Comparison of ENCODE assay signal across 27 cellular contexts in the genomic region with DNA sequence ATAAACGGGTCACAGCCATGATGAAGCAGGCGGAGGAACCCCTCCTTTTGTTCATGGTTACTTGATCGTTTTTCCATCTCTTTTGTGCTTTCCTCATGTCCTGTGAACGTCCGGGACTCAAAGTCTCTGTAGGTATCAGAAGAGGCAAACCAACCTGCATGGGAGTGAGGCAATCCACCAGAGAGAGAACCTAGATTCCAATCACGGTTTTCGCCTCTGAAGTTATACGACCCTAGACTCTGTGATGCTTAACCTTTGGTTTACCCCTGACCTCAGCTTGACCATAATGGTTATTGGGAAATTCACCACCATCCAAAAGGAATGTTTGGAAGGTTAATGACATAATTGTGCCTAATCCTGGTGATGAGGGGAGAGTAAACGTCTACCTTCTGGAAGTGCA.
"Had no signal": no experiment of that assay in that cellular context is flagged by ENCODE, and none has a peak within 500 bp of the region (broad histone marks: within the 10 kb centered on the region; RNA-seq: fewer than 3 reads in every experiment).

No MANE protein-coding gene starts in this region.

- H3K4me1 ChIP-seq: ascending aorta, breast epithelium had no signal

- H3K36me3 ChIP-seq: ascending aorta, breast epithelium, cardiac muscle cell had no signal

- DNase-seq: activated CD4-positive, alpha-beta memory T cell treated with anti-CD3 and anti-CD28 coated beads for 36 hours; activated CD4-positive, alpha-beta T cell treated with anti-CD3 and anti-CD28 coated beads for 36 hours; activated CD4-positive, alpha-beta T cell treated with anti-CD3 and anti-CD28 coated beads, Interleukin-2, amount 10 ng/mL, durations not matched to agents 24 days and 14 days; activated CD4-positive, CD25-positive, alpha-beta regulatory T cell; activated CD4-positive, CD25-positive, alpha-beta regulatory T cell treated with anti-CD3 and anti-CD28 coated beads, Interleukin-2, amount 50 U/mL, for 72 hours; activated CD8-positive, alpha-beta memory T cell treated with anti-CD3 and anti-CD28 coated beads, Interleukin-2, amount 10 ng/mL, durations not matched to agents 7 days and 5 days; activated CD8-positive, alpha-beta memory T cell treated with anti-CD3 and anti-CD28 coated beads, Interleukin-2, amount 50 U/mL, for 4 hours; activated CD8-positive, alpha-beta T cell treated with anti-CD3 and anti-CD28 coated beads, Interleukin-2, amount 10 ng/mL, durations not matched to agents 7 days and 5 days; activated gamma-delta T cell; activated naive CD4-positive, alpha-beta T cell; activated naive CD4-positive, alpha-beta T cell treated with anti-CD3 and anti-CD28 coated beads, Interleukin-2, amount 10 ng/mL, durations not matched to agents 7 days and 5 days; activated naive CD8-positive, alpha-beta T cell treated with anti-CD3 and anti-CD28 coated beads, Interleukin-2, amount 10 ng/mL, durations not matched to agents 7 days and 5 days; activated T-cell treated with anti-CD3 and anti-CD28 coated beads, Interleukin-2, amount 50 U/mL, for 24 hours; activated T-cell treated with anti-CD3 and anti-CD28 coated beads, Interleukin-2, amount 50 U/mL, for 72 hours; central memory CD4-positive, alpha-beta T cell; dorsolateral prefrontal cortex; effector memory CD4-positive, alpha-beta T cell; endodermal cell; foreskin fibroblast; head of caudate nucleus; T-helper 2 cell had no signal

- H3K4me3 ChIP-seq: ascending aorta, breast epithelium, cardiac muscle cell, coronary artery, dorsolateral prefrontal cortex had no signal

- H3K27me3 ChIP-seq: ascending aorta, breast epithelium, cardiac muscle cell had no signal

- H3K27ac ChIP-seq: ascending aorta, breast epithelium, cardiac muscle cell, coronary artery, dorsolateral prefrontal cortex had no signal

- ATAC-seq: activated CD4-positive, alpha-beta T cell treated with anti-CD3 and anti-CD28 coated beads for 36 hours; activated CD8-positive, alpha-beta memory T cell treated with anti-CD3 and anti-CD28 coated beads, Interleukin-2, amount 10 ng/mL, durations not matched to agents 7 days and 5 days; activated CD8-positive, alpha-beta T cell treated with anti-CD3 and anti-CD28 coated beads, Interleukin-2, amount 10 ng/mL, durations not matched to agents 7 days and 5 days; activated naive CD4-positive, alpha-beta T cell treated with anti-CD3 and anti-CD28 coated beads, Interleukin-2, amount 50 U/mL, for 72 hours; activated T-cell treated with anti-CD3 and anti-CD28 coated beads, Interleukin-2, amount 50 U/mL, for 72 hours; esophagus mucosa had no signal
